In genomic region chrX:14029425-14030247, GRCh38 we compare ENCODE assay signal across 1 cellular context.
TF ChIP-seq lines count a peak whose summit lies in the region.

GEMIN8 (minus strand) TSS chrX:14029892; CDS start chrX:14021478, 8,414 bp downstream.

TF ChIP-seq in HepG2, 621 proteins besides CTCF, POLR2A, EP300 and RAD21 (continued from another document and continues in another):
- TF ChIP-seq GPN1 (CRISPR knock-in tag; IDR thresholded peaks at IDR 0.05; ENCODE audit: borderline replicate concordance) (no peak), ZNF788 (CRISPR knock-in tag; IDR thresholded peaks at IDR 0.05; ENCODE audit: borderline replicate concordance) (peak; percentile 73; the same call in 1 of the 2 replicates), HIVEP1 (CRISPR knock-in tag; IDR thresholded peaks at IDR 0.05) (no peak), POLR2G (IDR thresholded peaks at IDR 0.05; ENCODE audit: low read depth, low read length) (peak; percentile 87), ZNF775 (CRISPR knock-in tag; IDR thresholded peaks at IDR 0.05; ENCODE audit: borderline replicate concordance) (0 out of 2 replicates have a peak, but pooled peaks have one; percentile 47), ZFP41 (CRISPR knock-in tag; IDR thresholded peaks at IDR 0.05; ENCODE audit: borderline replicate concordance) (no peak), ZMAT3 (CRISPR knock-in tag; conservative IDR thresholded peaks at IDR 0.05) (0 out of 2 replicates have a peak, but pooled peaks have one; percentile 29), KMT2B (CRISPR knock-in tag; IDR thresholded peaks at IDR 0.05) (peak; percentile 87), SAP130 (CRISPR knock-in tag; IDR thresholded peaks at IDR 0.05; ENCODE audit: low read depth) (peak; percentile 92), GATAD1 (CRISPR knock-in tag; IDR thresholded peaks at IDR 0.05) (peak; percentile 88), ZNF792 (CRISPR knock-in tag; IDR thresholded peaks at IDR 0.05) (peak; percentile 73; the same call in 1 of the 2 replicates), NFIB (CRISPR knock-in tag; IDR thresholded peaks at IDR 0.05; ENCODE audit: borderline replicate concordance) (no peak), ZFP82 (CRISPR knock-in tag; IDR thresholded peaks at IDR 0.05; ENCODE audit: borderline replicate concordance) (no peak), CREM (IDR thresholded peaks at IDR 0.05) (peak; percentile 51), CREM (CRISPR knock-in tag; IDR thresholded peaks at IDR 0.05) (peak; percentile 53; the same call in 1 of the 2 replicates), ZNF468 (CRISPR knock-in tag; IDR thresholded peaks at IDR 0.05) (no peak), ZNF777 (CRISPR knock-in tag; IDR thresholded peaks at IDR 0.05) (no peak; the same call in 1 of the 2 replicates), DDIT3 (CRISPR knock-in tag; IDR thresholded peaks at IDR 0.05) (no peak), STAG1 (CRISPR knock-in tag; IDR thresholded peaks at IDR 0.05) (no peak), RXRB (CRISPR knock-in tag; IDR thresholded peaks at IDR 0.05; ENCODE audit: borderline replicate concordance) (peak; percentile 40; the same call in 1 of the 2 replicates), SUZ12 (IDR thresholded peaks at IDR 0.05; ENCODE audit: low read depth, low read length) (no peak), MAX (IDR thresholded peaks at IDR 0.05) (peak; percentile 96), ZNF232 (CRISPR knock-in tag; IDR thresholded peaks at IDR 0.05; ENCODE audit: borderline replicate concordance) (no peak), PITX1 (CRISPR knock-in tag; IDR thresholded peaks at IDR 0.05) (no peak), TAF15 (IDR thresholded peaks at IDR 0.05; ENCODE audit: low read depth, low read length, poor library complexity, severe bottlenecking) (no peak), ZNF883 (CRISPR knock-in tag; IDR thresholded peaks at IDR 0.05; ENCODE audit: not compliant biosample characterization) (no peak), KLF16 (CRISPR knock-in tag; IDR thresholded peaks at IDR 0.05) (peak in 1 of 2 experiments; percentile 48; a peak in 1 of 4 replicates), DPF2 (CRISPR knock-in tag; IDR thresholded peaks at IDR 0.05; ENCODE audit: borderline replicate concordance, low read depth) (no peak), CBX5 (CRISPR knock-in tag; IDR thresholded peaks at IDR 0.05; ENCODE audit: borderline replicate concordance) (0 out of 2 replicates have a peak, but pooled peaks have one; percentile 24), PRPF4 (IDR thresholded peaks at IDR 0.05; ENCODE audit: low read depth, low read length, poor library complexity, severe bottlenecking) (no peak), YY1 (IDR thresholded peaks at IDR 0.05; ENCODE audit: insufficient read depth, insufficient replicate concordance, low read depth, low read length) (peak; percentile 67), SMC3 (IDR thresholded peaks at IDR 0.05; ENCODE audit: low read length) (no peak), ZSCAN29 (CRISPR knock-in tag; conservative IDR thresholded peaks at IDR 0.05) (peak; percentile 69; the same call in 1 of the 2 replicates), POGZ (CRISPR knock-in tag; IDR thresholded peaks at IDR 0.05) (peak; percentile 59; the same call in 1 of the 2 replicates), ZFX (CRISPR knock-in tag; IDR thresholded peaks at IDR 0.05; ENCODE audit: low read depth) (peak; percentile 90), IRF2 (CRISPR knock-in tag; IDR thresholded peaks at IDR 0.05) (peak; percentile 41; the same call in 1 of the 2 replicates), KDM5A (IDR thresholded peaks at IDR 0.05; ENCODE audit: borderline replicate concordance, low read length) (peak; percentile 41; the same call in 1 of the 2 replicates), ZSCAN31 (CRISPR knock-in tag; IDR thresholded peaks at IDR 0.05; ENCODE audit: low read depth) (peak; percentile 73; the same call in 1 of the 2 replicates), MXD1 (CRISPR knock-in tag; IDR thresholded peaks at IDR 0.05) (peak; percentile 64; the same call in 1 of the 2 replicates), ZNF619 (CRISPR knock-in tag; IDR thresholded peaks at IDR 0.05) (no peak), SOX6 (IDR thresholded peaks at IDR 0.05) (no peak), SOX6 (CRISPR knock-in tag; IDR thresholded peaks at IDR 0.05) (peak; percentile 26; the same call in 1 of the 2 replicates), FOSL2 (CRISPR knock-in tag; IDR thresholded peaks at IDR 0.05) (0 out of 2 replicates have a peak, but pooled peaks have one; percentile 10), PAXIP1 (CRISPR knock-in tag; conservative IDR thresholded peaks at IDR 0.05) (no peak), ZBTB3 (CRISPR knock-in tag; IDR thresholded peaks at IDR 0.05; ENCODE audit: borderline replicate concordance, low read depth) (no peak), ZNF891 (CRISPR knock-in tag; IDR thresholded peaks at IDR 0.05) (no peak), MTA1 (CRISPR knock-in tag; IDR thresholded peaks at IDR 0.05; ENCODE audit: borderline replicate concordance) (peak; percentile 22; the same call in 1 of the 2 replicates), NAIF1 (CRISPR knock-in tag; IDR thresholded peaks at IDR 0.05; ENCODE audit: borderline replicate concordance) (peak; percentile 82), HOXA3 (CRISPR knock-in tag; IDR thresholded peaks at IDR 0.05) (peak; percentile 95)
- TF ChIP-seq, protein P1, sequence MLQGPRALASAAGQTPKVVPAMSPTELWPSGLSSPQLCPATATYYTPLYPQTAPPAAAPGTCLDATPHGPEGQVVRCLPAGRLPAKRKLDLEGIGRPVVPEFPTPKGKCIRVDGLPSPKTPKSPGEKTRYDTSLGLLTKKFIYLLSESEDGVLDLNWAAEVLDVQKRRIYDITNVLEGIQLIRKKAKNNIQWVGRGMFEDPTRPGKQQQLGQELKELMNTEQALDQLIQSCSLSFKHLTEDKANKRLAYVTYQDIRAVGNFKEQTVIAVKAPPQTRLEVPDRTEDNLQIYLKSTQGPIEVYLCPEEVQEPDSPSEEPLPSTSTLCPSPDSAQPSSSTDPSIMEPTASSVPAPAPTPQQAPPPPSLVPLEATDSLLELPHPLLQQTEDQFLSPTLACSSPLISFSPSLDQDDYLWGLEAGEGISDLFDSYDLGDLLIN (CRISPR knock-in tag; IDR thresholded peaks at IDR 0.05; ENCODE audit: borderline replicate concordance): no peak
- TF ChIP-seq, protein P2, sequence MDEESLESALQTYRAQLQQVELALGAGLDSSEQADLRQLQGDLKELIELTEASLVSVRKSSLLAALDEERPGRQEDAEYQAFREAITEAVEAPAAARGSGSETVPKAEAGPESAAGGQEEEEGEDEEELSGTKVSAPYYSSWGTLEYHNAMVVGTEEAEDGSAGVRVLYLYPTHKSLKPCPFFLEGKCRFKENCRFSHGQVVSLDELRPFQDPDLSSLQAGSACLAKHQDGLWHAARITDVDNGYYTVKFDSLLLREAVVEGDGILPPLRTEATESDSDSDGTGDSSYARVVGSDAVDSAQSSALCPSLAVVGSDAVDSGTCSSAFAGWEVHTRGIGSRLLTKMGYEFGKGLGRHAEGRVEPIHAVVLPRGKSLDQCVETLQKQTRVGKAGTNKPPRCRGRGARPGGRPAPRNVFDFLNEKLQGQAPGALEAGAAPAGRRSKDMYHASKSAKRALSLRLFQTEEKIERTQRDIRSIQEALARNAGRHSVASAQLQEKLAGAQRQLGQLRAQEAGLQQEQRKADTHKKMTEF (CRISPR knock-in tag; IDR thresholded peaks at IDR 0.05): peak; percentile 81; the same call in 1 of the 2 replicates
- TF ChIP-seq, protein P3, sequence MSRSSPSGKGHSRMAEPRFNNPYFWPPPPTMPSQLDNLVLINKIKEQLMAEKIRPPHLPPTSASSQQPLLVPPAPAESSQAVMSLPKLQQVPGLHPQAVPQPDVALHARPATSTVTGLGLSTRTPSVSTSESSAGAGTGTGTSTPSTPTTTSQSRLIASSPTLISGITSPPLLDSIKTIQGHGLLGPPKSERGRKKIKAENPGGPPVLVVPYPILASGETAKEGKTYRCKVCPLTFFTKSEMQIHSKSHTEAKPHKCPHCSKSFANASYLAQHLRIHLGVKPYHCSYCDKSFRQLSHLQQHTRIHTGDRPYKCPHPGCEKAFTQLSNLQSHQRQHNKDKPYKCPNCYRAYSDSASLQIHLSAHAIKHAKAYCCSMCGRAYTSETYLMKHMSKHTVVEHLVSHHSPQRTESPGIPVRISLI (CRISPR knock-in tag; IDR thresholded peaks at IDR 0.05; ENCODE audit: borderline replicate concordance): no peak
- TF ChIP-seq, protein P4, sequence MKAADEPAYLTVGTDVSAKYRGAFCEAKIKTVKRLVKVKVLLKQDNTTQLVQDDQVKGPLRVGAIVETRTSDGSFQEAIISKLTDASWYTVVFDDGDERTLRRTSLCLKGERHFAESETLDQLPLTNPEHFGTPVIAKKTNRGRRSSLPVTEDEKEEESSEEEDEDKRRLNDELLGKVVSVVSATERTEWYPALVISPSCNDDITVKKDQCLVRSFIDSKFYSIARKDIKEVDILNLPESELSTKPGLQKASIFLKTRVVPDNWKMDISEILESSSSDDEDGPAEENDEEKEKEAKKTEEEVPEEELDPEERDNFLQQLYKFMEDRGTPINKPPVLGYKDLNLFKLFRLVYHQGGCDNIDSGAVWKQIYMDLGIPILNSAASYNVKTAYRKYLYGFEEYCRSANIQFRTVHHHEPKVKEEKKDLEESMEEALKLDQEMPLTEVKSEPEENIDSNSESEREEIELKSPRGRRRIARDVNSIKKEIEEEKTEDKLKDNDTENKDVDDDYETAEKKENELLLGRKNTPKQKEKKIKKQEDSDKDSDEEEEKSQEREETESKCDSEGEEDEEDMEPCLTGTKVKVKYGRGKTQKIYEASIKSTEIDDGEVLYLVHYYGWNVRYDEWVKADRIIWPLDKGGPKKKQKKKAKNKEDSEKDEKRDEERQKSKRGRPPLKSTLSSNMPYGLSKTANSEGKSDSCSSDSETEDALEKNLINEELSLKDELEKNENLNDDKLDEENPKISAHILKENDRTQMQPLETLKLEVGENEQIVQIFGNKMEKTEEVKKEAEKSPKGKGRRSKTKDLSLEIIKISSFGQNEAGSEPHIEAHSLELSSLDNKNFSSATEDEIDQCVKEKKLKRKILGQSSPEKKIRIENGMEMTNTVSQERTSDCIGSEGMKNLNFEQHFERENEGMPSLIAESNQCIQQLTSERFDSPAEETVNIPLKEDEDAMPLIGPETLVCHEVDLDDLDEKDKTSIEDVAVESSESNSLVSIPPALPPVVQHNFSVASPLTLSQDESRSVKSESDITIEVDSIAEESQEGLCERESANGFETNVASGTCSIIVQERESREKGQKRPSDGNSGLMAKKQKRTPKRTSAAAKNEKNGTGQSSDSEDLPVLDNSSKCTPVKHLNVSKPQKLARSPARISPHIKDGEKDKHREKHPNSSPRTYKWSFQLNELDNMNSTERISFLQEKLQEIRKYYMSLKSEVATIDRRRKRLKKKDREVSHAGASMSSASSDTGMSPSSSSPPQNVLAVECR (CRISPR knock-in tag; IDR thresholded peaks at IDR 0.05; ENCODE audit: borderline replicate concordance): peak; percentile 92; the same call in 1 of the 2 replicates
- TF ChIP-seq, protein P5, sequence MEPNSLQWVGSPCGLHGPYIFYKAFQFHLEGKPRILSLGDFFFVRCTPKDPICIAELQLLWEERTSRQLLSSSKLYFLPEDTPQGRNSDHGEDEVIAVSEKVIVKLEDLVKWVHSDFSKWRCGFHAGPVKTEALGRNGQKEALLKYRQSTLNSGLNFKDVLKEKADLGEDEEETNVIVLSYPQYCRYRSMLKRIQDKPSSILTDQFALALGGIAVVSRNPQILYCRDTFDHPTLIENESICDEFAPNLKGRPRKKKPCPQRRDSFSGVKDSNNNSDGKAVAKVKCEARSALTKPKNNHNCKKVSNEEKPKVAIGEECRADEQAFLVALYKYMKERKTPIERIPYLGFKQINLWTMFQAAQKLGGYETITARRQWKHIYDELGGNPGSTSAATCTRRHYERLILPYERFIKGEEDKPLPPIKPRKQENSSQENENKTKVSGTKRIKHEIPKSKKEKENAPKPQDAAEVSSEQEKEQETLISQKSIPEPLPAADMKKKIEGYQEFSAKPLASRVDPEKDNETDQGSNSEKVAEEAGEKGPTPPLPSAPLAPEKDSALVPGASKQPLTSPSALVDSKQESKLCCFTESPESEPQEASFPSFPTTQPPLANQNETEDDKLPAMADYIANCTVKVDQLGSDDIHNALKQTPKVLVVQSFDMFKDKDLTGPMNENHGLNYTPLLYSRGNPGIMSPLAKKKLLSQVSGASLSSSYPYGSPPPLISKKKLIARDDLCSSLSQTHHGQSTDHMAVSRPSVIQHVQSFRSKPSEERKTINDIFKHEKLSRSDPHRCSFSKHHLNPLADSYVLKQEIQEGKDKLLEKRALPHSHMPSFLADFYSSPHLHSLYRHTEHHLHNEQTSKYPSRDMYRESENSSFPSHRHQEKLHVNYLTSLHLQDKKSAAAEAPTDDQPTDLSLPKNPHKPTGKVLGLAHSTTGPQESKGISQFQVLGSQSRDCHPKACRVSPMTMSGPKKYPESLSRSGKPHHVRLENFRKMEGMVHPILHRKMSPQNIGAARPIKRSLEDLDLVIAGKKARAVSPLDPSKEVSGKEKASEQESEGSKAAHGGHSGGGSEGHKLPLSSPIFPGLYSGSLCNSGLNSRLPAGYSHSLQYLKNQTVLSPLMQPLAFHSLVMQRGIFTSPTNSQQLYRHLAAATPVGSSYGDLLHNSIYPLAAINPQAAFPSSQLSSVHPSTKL (CRISPR knock-in tag; IDR thresholded peaks at IDR 0.05): peak; percentile 52; the same call in 1 of the 2 replicates
